In genomic region chr15:95739161-95739560, GRCh38 we compare ENCODE assay signal across 20 cellular contexts.
"Had no signal": no experiment of that assay in that cellular context is flagged by ENCODE, and none has a peak within 500 bp of the region (broad histone marks: within the 10 kb centered on the region; RNA-seq: fewer than 3 reads in every experiment).

No MANE protein-coding gene starts in this region.

- H3K9me3 ChIP-seq: gastrocnemius medialis, left lung, neutrophil, right lobe of liver, thoracic aorta, transverse colon had no signal

- H3K27me3 ChIP-seq: gastrocnemius medialis, left lung, neutrophil, right lobe of liver, transverse colon had no signal

- H2AFZ ChIP-seq: parathyroid adenoma had no signal

- H3K4me3 ChIP-seq: coronary artery, gastrocnemius medialis, left lung, right lobe of liver, thoracic aorta, transverse colon had no signal

- H3K27ac ChIP-seq: coronary artery, gastrocnemius medialis, left lung, neutrophil, parathyroid adenoma, right lobe of liver, thoracic aorta, transverse colon had no signal

- H3K79me2 ChIP-seq: parathyroid adenoma had no signal

- FAIRE-seq: endothelial cell of umbilical vein, kidney, small intestine had no signal

- H3K4me1 ChIP-seq: gastrocnemius medialis, left lung, parathyroid adenoma, right lobe of liver, transverse colon had no signal

- H3K36me3 ChIP-seq: gastrocnemius medialis, left lung, neutrophil, right lobe of liver, thoracic aorta, transverse colon had no signal

- H3K9ac ChIP-seq: parathyroid adenoma had no signal

- DNase-seq: dermis blood vessel endothelial cell; effector memory CD4-positive, alpha-beta T cell; gastrocnemius medialis; head of caudate nucleus; kidney; left cardiac atrium; left lung; mesendoderm; naive thymus-derived CD8-positive, alpha-beta T cell; right lobe of liver; small intestine; stimulated activated CD4-positive, alpha-beta T cell treated with anti-CD3 and anti-CD28 coated beads, Interleukin-15, amount 100 ng/mL, for 24 hours; stimulated activated CD4-positive, alpha-beta T cell treated with anti-CD3 and anti-CD28 coated beads, Interleukin-2, amount 100 ng/mL, for 48 hours; stimulated activated naive B cell treated with anti-CD40 and anti-IgM and Interleukin-4, amounts not matched to agents 10 μg/mL and 1 μg/mL and 100 μg/mL, for 72 hours; transverse colon had no signal
